ENCODE assay signal across 11 cellular contexts in the genomic region with DNA sequence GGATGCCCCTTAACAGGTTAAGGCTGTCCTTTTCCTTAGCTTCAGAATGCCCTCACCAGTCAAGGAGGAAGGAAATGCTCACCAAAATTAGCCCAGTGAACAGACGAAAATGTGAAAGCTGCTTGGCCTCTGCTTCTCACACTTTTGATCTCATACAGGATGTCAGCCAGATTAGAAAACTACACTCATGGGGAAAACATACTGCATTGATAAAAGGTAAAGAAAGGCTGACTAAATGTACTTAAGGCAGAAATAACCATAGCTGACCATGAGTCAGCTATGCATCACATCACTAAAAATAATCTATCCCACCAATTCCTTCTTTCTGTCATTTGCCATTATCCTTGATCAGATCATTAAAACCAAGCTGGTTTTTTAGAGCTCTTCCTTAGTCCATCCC.
DNase-seq lines count a peak whose midpoint lies in the region; ATAC-seq and TF ChIP-seq lines count a peak whose summit lies in the region.
"Had no signal": no experiment of that assay in that cellular context is flagged by ENCODE, and none has a peak within 500 bp of the region (broad histone marks: within the 10 kb centered on the region; RNA-seq: fewer than 3 reads in every experiment).

No MANE protein-coding gene starts in this region.

- no peak overlapping the region for H3K9ac ChIP-seq in DND-41 (ENCODE audit: low read depth, low read length)

- H3K4me3 ChIP-seq in DND-41 (ENCODE audit: low read depth in 1 of 2, low read length in 2 of 2) (no peak overlapping the region), fibroblast of mammary gland (ENCODE audit: control insufficient read depth, low read depth, low read length) (no peak overlapping the region)

- no peak for DNase-seq in DND-41
- DNase-seq in LHCN-M2 (ENCODE audit: low read depth), result peak; percentile 45
- DNase-seq in fibroblast of mammary gland (ENCODE audit: low read depth), result peak; percentile 88
- DNase-seq in NCI-H748 treated with DMSO at 0.1 percent for 48 hours (lab: John Stamatoyannopoulos, UW), result no peak
- no peak for DNase-seq in activated CD8-positive, alpha-beta memory T cell treated with anti-CD3 and anti-CD28 coated beads, Interleukin-2, amount 50 U/mL, for 4 hours
- no peak for DNase-seq in OCI-M1 (lab: John Stamatoyannopoulos, UW)
- DNase-seq: CD4-positive, CD25-positive, alpha-beta regulatory T cell; NCI-H1436 treated with DMSO at 0.1 percent for 48 hours; Right ventricle myocardium superior had no signal

- TF ChIP-seq CTCF in DND-41 (IDR thresholded peaks at IDR 0.05; ENCODE audit: borderline replicate concordance, extremely low read depth, low read length, poor library complexity, severe bottlenecking) (no peak), fibroblast of mammary gland (conservative IDR thresholded peaks at IDR 0.05; ENCODE audit: control insufficient read depth, insufficient read depth, low read depth, low read length) (no peak)

- no peak overlapping the region for H3K27ac ChIP-seq in DND-41 (ENCODE audit: low read length)

- no peaks in the 10 kb centered on the region for H3K79me2 ChIP-seq in DND-41 (ENCODE audit: insufficient read depth, low read length)

- H3K36me3 ChIP-seq in DND-41 (ENCODE audit: insufficient read depth, low read length), result no peaks in the 10 kb centered on the region

- no peak overlapping the region for H3K4me2 ChIP-seq in DND-41 (ENCODE audit: insufficient read depth, low read length)

- H3K4me1 ChIP-seq in DND-41 (ENCODE audit: insufficient read depth, low read length), result no peaks in the 10 kb centered on the region

- no peaks in the 10 kb centered on the region for H3K9me3 ChIP-seq in DND-41 (ENCODE audit: insufficient read depth, low read length, severe bottlenecking)

- H4K20me1 ChIP-seq in DND-41 (ENCODE audit: insufficient read depth, low read length), result no peaks in the 10 kb centered on the region

- H2AFZ ChIP-seq in DND-41 (ENCODE audit: low read depth, low read length), result no peak overlapping the region

- ATAC-seq in DND-41 (ENCODE audit: insufficient read depth, low read depth) (peak; percentile 37; the same call in 1 of the 3 replicates), GM21423 (IDR thresholded peaks at IDR 0.05; ENCODE audit: unreplicated experiment) (peak; percentile 60), GM19035 (IDR thresholded peaks at IDR 0.05; ENCODE audit: unreplicated experiment) (no peak)

- no peaks in the 10 kb centered on the region for H3K27me3 ChIP-seq in DND-41 (ENCODE audit: insufficient read depth, low read length, poor library complexity)

Comparison
In these comparisons a context has a peak if more than half of its experiments do, and no peak if none do; other contexts are left out.
1. DNase-seq: peak in LHCN-M2 (single experiment) and fibroblast of mammary gland (single experiment); none in DND-41 (single experiment), NCI-H748 treated with DMSO at 0.1 percent for 48 hours (single experiment), activated CD8-positive, alpha-beta memory T cell treated with anti-CD3 and anti-CD28 coated beads, Interleukin-2, amount 50 U/mL, for 4 hours (single experiment) and OCI-M1 (single experiment).